In genomic region chr5:25995209-25995608, GRCh38 we compare ENCODE assay signal across 32 cellular contexts.
"Had no signal": no experiment of that assay in that cellular context is flagged by ENCODE, and none has a peak within 500 bp of the region (broad histone marks: within the 10 kb centered on the region; RNA-seq: fewer than 3 reads in every experiment).

No MANE protein-coding gene starts in this region.

- H3K4me3 ChIP-seq: adrenal gland, ascending aorta, body of pancreas, breast epithelium, cardiac muscle cell had no signal

- H3K4me1 ChIP-seq: adrenal gland, ascending aorta, body of pancreas, breast epithelium had no signal

- H3K27me3 ChIP-seq: adrenal gland, ascending aorta, body of pancreas, brain microvascular endothelial cell, breast epithelium, cardiac muscle cell had no signal

- H3K36me3 ChIP-seq: adrenal gland, ascending aorta, brain microvascular endothelial cell, breast epithelium, cardiac muscle cell had no signal

- FAIRE-seq: astrocyte, bronchial epithelial cell had no signal

- ATAC-seq: activated naive CD4-positive, alpha-beta T cell treated with anti-CD3 and anti-CD28 coated beads, Interleukin-2, amount 50 U/mL, for 72 hours; activated naive CD8-positive, alpha-beta T cell treated with anti-CD3 and anti-CD28 coated beads, Interleukin-2, amount 50 U/mL, for 24 hours; activated T-cell treated with anti-CD3 and anti-CD28 coated beads, Interleukin-2, amount 50 U/mL, for 4 hours; activated T-cell treated with anti-CD3 and anti-CD28 coated beads, Interleukin-2, amount 50 U/mL, for 72 hours; activated T-helper 17 cell treated with anti-CD3 and anti-CD28 coated beads, Interleukin-2, amount 50 U/mL, for 72 hours; body of pancreas had no signal

- DNase-seq: activated effector memory CD4-positive, alpha-beta T cell treated with anti-CD3 and anti-CD28 coated beads, Interleukin-2, amount 50 U/mL, for 16 hours; activated effector memory CD4-positive, alpha-beta T cell treated with Interleukin-2 at 50 U/mL for 16 hours; activated gamma-delta T cell; activated gamma-delta T cell treated with Interleukin-2 at 50 U/mL for 16 hours; activated naive CD4-positive, alpha-beta T cell; activated naive CD4-positive, alpha-beta T cell treated with anti-CD3 and anti-CD28 coated beads for 36 hours; activated naive CD4-positive, alpha-beta T cell treated with anti-CD3 and anti-CD28 coated beads, Interleukin-2, amount 10 ng/mL, durations not matched to agents 7 days and 5 days; activated naive CD4-positive, alpha-beta T cell treated with anti-CD3 and anti-CD28 coated beads, Interleukin-2, amount 50 U/mL, for 16 hours; activated naive CD4-positive, alpha-beta T cell treated with Interleukin-2 at 50 U/mL for 16 hours; activated naive CD8-positive, alpha-beta T cell treated with anti-CD3 and anti-CD28 coated beads for 36 hours; activated naive CD8-positive, alpha-beta T cell treated with anti-CD3 and anti-CD28 coated beads, Interleukin-2, amount 10 ng/mL, durations not matched to agents 7 days and 5 days; activated naive CD8-positive, alpha-beta T cell treated with anti-CD3 and anti-CD28 coated beads, Interleukin-2, amount 50 U/mL, for 24 hours; activated T-cell treated with anti-CD3 and anti-CD28 coated beads, Interleukin-2, amount 50 U/mL, for 4 hours; activated T-cell treated with anti-CD3 and anti-CD28 coated beads, Interleukin-2, amount 50 U/mL, for 48 hours; activated T-cell treated with anti-CD3 and anti-CD28 coated beads, Interleukin-2, amount 50 U/mL, for 72 hours; adrenal gland; amniotic stem cell; amygdala; anterior cingulate cortex; aorta; body of pancreas; brain microvascular endothelial cell; caudate nucleus; central memory CD4-positive, alpha-beta T cell; cerebellar nuclear complex had no signal

- H3K27ac ChIP-seq: adrenal gland, ascending aorta, body of pancreas, brain microvascular endothelial cell, breast epithelium, cardiac muscle cell had no signal

- H3K9me3 ChIP-seq: adrenal gland, ascending aorta, body of pancreas, breast epithelium had no signal
